ENCODE assay signal across 1 cellular context in the genomic region with DNA sequence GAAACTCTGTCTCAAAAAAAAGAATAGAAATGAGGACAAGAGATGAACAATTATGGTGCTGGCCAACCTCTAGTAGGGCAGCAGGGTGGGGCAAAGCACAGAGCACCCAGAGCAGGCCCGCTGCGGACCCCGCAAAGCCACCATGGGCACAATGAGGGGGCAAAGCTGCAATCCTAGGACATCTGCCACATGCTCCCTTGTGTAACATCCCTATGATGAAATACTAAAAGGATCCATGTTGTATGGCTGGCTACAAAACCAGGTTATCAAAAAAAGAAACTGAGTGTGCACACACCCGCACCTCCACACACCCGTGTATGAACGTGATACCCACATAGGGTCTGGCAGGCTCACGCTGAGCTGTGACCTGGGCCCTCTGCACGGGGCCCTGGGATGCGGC.
A peak's percentile ranks its signal among the peaks of the same experiment; 100 is the strongest.
TF ChIP-seq lines count a peak whose summit lies in the region.

No MANE protein-coding gene starts in this region.

TF ChIP-seq in HepG2, 621 proteins besides CTCF, POLR2A, EP300 and RAD21:
- TF ChIP-seq CEBPG (CRISPR knock-in tag; IDR thresholded peaks at IDR 0.05), result 0 out of 2 replicates have a peak, but pooled peaks have one; percentile 29
- peak; percentile 59; the same call in 1 of the 2 replicates for TF ChIP-seq CEBPB (IDR thresholded peaks at IDR 0.05; ENCODE audit: borderline replicate concordance, low read depth, low read length)
- TF ChIP-seq ZNF143 (CRISPR knock-in tag; IDR thresholded peaks at IDR 0.05), result 0 out of 2 replicates have a peak, but pooled peaks have one; percentile 15
- TF ChIP-seq CHCHD3 (CRISPR knock-in tag; IDR thresholded peaks at IDR 0.05), result no peak
TF ChIP-seq in HepG2: peak in this region for 3.
